In the genomic region with DNA sequence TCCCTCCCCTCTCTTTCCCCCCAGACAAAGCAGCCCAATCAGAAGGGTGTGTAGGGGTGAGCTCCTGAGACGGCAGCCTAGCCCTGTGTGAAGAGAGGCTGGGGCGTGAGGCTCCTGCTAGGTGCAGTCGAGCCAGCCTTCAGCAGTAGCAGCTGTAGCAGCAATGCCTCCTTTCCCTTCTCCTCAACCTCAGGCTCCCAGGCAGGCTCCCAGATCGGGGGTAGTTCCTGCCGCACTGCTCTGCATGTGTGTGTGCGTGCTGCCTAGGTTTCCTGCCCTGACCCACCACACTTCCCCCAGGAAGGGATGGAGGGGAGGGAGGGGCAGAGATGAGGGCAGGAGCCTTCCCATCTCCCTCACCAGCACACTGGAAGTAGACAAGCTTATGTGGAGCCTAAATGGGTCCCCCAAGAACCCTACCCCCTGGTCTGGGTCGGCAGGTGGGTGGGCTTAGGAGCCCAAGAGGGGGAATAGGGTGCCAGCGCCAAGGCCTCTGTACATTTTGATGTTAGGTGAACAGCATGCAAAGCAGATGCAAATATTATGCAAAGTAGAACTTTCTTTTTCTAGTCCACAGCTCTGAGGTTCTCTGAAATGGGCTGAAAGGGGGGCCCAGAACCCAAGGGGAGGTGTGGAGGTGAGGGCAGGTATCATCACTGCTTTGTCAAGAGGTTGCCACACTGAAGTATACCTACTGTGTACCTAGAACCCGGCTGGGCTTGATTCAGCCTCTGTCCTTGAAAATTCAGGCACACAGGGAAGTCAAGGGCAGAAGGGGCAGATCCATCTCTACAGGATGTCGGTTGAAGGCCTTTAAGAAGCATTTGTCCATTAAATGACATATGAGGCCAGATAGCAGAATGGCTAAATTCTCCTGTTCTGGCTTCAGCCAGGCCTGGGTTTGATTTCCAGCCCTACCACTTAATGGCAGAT, we compare ENCODE assay signal across 23 cellular contexts. TPM values are rescaled to one million over a fixed set of nuclear protein-coding genes. Genes with fewer than 3 reads are reported as not detected.
A peak's percentile ranks its signal among the peaks of the same experiment; 100 is the strongest.
DNase-seq lines count a peak whose midpoint lies in the region; ATAC-seq, FAIRE-seq and TF ChIP-seq lines count a peak whose summit lies in the region.
"Had no signal": no experiment of that assay in that cellular context is flagged by ENCODE, and none has a peak within 500 bp of the region (broad histone marks: within the 10 kb centered on the region; RNA-seq: fewer than 3 reads in every experiment).

No MANE protein-coding gene starts in this region.

- H3K9me3 ChIP-seq in A673 (ENCODE audit: low read depth, low read length, poor library complexity, severe bottlenecking) (no peaks in the 10 kb centered on the region), K562 (replicated peaks; ENCODE audit: control insufficient read depth, insufficient read depth, low read depth, low read length) (no peaks in the 10 kb centered on the region), thyroid gland (no peaks in the 10 kb centered on the region)
- H3K9me3 ChIP-seq: prostate gland, tibial nerve had no signal

- H3K4me1 Mint-ChIP-seq in GM23338 (peaks cover 54% of the 10 kb centered on the region), nephron progenitor cell (peaks cover 73% of the 10 kb centered on the region)

- H3K79me2 ChIP-seq in GM23338 (replicated peaks; ENCODE audit: insufficient read depth) = no peaks in the 10 kb centered on the region
- H3K79me2 ChIP-seq in K562 (ENCODE audit: control insufficient read depth, insufficient read depth, low read length) = no peaks in the 10 kb centered on the region

- H3K4me3 Mint-ChIP-seq in GM23338 (no peak overlapping the region), nephron progenitor cell (no peak overlapping the region)
- H3K4me3 Mint-ChIP-seq: CD4-positive, alpha-beta T cell; central memory CD8-positive, alpha-beta T cell had no signal

- H2AFZ ChIP-seq in GM23338 (0 out of 2 replicates have a peak overlapping the region, but pooled peaks have one; percentile 43), K562 (ENCODE audit: low read depth, low read length) (0 out of 2 replicates have a peak overlapping the region, but pooled peaks have one; percentile 23)

- H3K9me3 Mint-ChIP-seq in GM23338 = peaks cover 3% of the 10 kb centered on the region; the same call in 1 of the 3 replicates
- H3K9me3 Mint-ChIP-seq in nephron progenitor cell = no peaks in the 10 kb centered on the region
- H3K9me3 Mint-ChIP-seq: CD4-positive, alpha-beta T cell; central memory CD8-positive, alpha-beta T cell had no signal

- H3K27ac Mint-ChIP-seq in GM23338 (no peak overlapping the region), nephron progenitor cell (peak overlapping the region; percentile 61)
- H3K27ac Mint-ChIP-seq: CD4-positive, alpha-beta T cell had no signal

- no peak for TF ChIP-seq POLR2A in K562 (conservative IDR thresholded peaks at IDR 0.05)
- TF ChIP-seq POLR2A in thyroid gland (IDR thresholded peaks at IDR 0.05) = no peak

- POLR2A ChIA-PET in A673 (lab: Charles Lee; ENCODE audit: low non-redundant PET) = no interaction called here
- POLR2A ChIA-PET in K562 (lab: Yijun Ruan, JAX) = interaction anchor here (0.8 kb wide), 1 partner anchor 40 kb away, joined by 3 read pairs; no protein-coding TSS in a partner anchor

- peaks cover 38% of the 10 kb centered on the region for H3K4me1 ChIP-seq in A673 (ENCODE audit: insufficient read depth, low read length, poor library complexity, severe bottlenecking)
- H3K4me1 ChIP-seq in GM23338 (ENCODE audit: insufficient read depth) = peaks cover 43% of the 10 kb centered on the region
- peaks cover 40 to 50% of the 10 kb centered on the region in 2 experiments for H3K4me1 ChIP-seq in K562 (replicated peaks in 1 of 2; ENCODE audit: control insufficient read depth in 2 of 2, insufficient read depth in 2 of 2, low read length in 2 of 2)
- peaks cover 16 to 40% of the 10 kb centered on the region in 2 donors for H3K4me1 ChIP-seq in thyroid gland
- H3K4me1 ChIP-seq: prostate gland had no signal

- peaks cover 39% of the 10 kb centered on the region for H3F3A ChIP-seq in GM23338 (replicated peaks; ENCODE audit: low read depth)

- WGBS in K562 (ENCODE audit: insufficient coverage, low coverage, missing lambda C conversion rate) = 39% methylated on average over 9 of the region's 10 CpGs
- WGBS in thyroid gland, 2 donors = 78 to 85% methylated on average over 9 to 10 of the region's 10 CpGs

- no peak for TF ChIP-seq EP300 in K562 (IDR thresholded peaks at IDR 0.05; ENCODE audit: low read length)

- H3K9me1 ChIP-seq in K562 (ENCODE audit: control insufficient read depth, insufficient read depth, low read length) = no peaks in the 10 kb centered on the region

- ATAC-seq in GM23338 (no peak), K562 (no peak)
- ATAC-seq: left ventricle myocardium superior, PC-3 had no signal

- H3K36me3 ChIP-seq in A673 (ENCODE audit: insufficient read depth, low read length, poor library complexity, severe bottlenecking) (no peaks in the 10 kb centered on the region), GM23338 (ENCODE audit: insufficient read depth) (no peaks in the 10 kb centered on the region), K562 (ENCODE audit: control insufficient read depth, insufficient read depth, low read length) (no peaks in the 10 kb centered on the region), thyroid gland (no peaks in the 10 kb centered on the region)
- H3K36me3 ChIP-seq: prostate gland, SJSA1, tibial nerve had no signal

- peak overlapping the region; percentile 39 for H3K27ac ChIP-seq in A673 (ENCODE audit: low read depth, low read length, poor library complexity, severe bottlenecking)
- no peak overlapping the region for H3K27ac ChIP-seq in GM23338 (ENCODE audit: low read depth)
- no peak overlapping the region for H3K27ac ChIP-seq in K562 (ENCODE audit: extremely low read depth, low read depth, low read length)
- no peak overlapping the region for H3K27ac ChIP-seq in thyroid gland
- H3K27ac ChIP-seq: prostate gland, SJSA1, tibial nerve had no signal

- no peak for FAIRE-seq in K562 (lab: Jason Lieb, UNC)
- FAIRE-seq: A204.1 had no signal

- intact Hi-C loops in A673 (cut with micrococcal nuclease; ENCODE audit: unreplicated experiment) (no loop called here), K562 (cut with micrococcal nuclease) (no loop called here), thyroid gland (cut with DNase I) (no loop called here)

- H3K4me3 ChIP-seq in A673 (ENCODE audit: low read depth, low read length, poor library complexity, severe bottlenecking) = no peak overlapping the region
- H3K4me3 ChIP-seq in GM23338 = no peak overlapping the region
- no peak overlapping the region for H3K4me3 ChIP-seq in K562
- H3K4me3 ChIP-seq in thyroid gland (replicated peaks in 1 of 3) = no peak overlapping the region
- H3K4me3 ChIP-seq: prostate gland, SJSA1, smooth muscle cell, tibial nerve had no signal

- H3K9ac ChIP-seq in K562 (ENCODE audit: insufficient read depth in 1 of 2, low read depth in 2 of 2, low read length in 2 of 2) = peak overlapping the region in 1 of 2 experiments; percentile 68; a peak in 1 of 4 replicates

- in situ Hi-C loops in K562 (cut with MboI) = no loop called here

- DNase-seq in A673 (ENCODE audit: low spot score) = no peak
- peak; percentile 29 for DNase-seq in GM23338 (ENCODE audit: low spot score)
- no peak for DNase-seq in K562 (ENCODE audit: extremely low read depth in 1 of 4, low spot score in 3 of 4)
- DNase-seq in nephron progenitor cell = no peak
- no peak for DNase-seq in NCI-H524 (lab: John Stamatoyannopoulos, UW)
- DNase-seq in pons (ENCODE audit: low spot score) = no peak
- DNase-seq in thyroid gland = no peak
- no peak for DNase-seq in NCI-H1417 (lab: John Stamatoyannopoulos, UW)
- DNase-seq: activated CD4-positive, CD25-positive, alpha-beta regulatory T cell treated with anti-CD3 and anti-CD28 coated beads, Interleukin-2, amount 50 U/mL, for 72 hours; amniotic stem cell; CD4-positive, alpha-beta T cell; IMR-90; left ventricle myocardium superior; NCI-H1092 treated with DMSO at 0.1 percent for 48 hours; NCI-H748 treated with DMSO at 0.1 percent for 48 hours; PC-3; T-helper 9 cell had no signal

- CTCF ChIA-PET in A673 (lab: Charles Lee) = no interaction called here
- CTCF ChIA-PET in K562 (lab: Yijun Ruan, JAX; ENCODE audit: low intra/inter-chr PET ratio) = interaction anchor here (0.6 to 0.7 kb wide), 2 partner anchors 57 to 95 kb away, joined by 3 read pairs; no protein-coding TSS in a partner anchor

- BruUV-seq in A673 (replicated peaks; lab: Mats Ljungman, UMichigan) = no TSS peak
- no TSS peak for BruUV-seq in K562 (replicated peaks; lab: Mats Ljungman, UMichigan)

- H3K27me3 ChIP-seq in A673 (replicated peaks; ENCODE audit: insufficient read depth, low read depth, low read length, poor library complexity) (no peaks in the 10 kb centered on the region), GM23338 (ENCODE audit: insufficient read depth) (peaks cover 3% of the 10 kb centered on the region; the same call in 1 of the 2 replicates), K562 (ENCODE audit: control insufficient read depth in 2 of 2, insufficient read depth in 2 of 2, low read length in 2 of 2) (no peaks in the 10 kb centered on the region), thyroid gland (no peaks in the 10 kb centered on the region)
- H3K27me3 ChIP-seq: SJSA1 had no signal

- H3K27me3 Mint-ChIP-seq in GM23338 (ENCODE audit: insufficient read depth, low read depth, poor library complexity) = peaks cover 50% of the 10 kb centered on the region
- peaks cover 7% of the 10 kb centered on the region for H3K27me3 Mint-ChIP-seq in nephron progenitor cell (ENCODE audit: low read depth, poor library complexity)

- H3K36me3 Mint-ChIP-seq in GM23338 (ENCODE audit: low read depth) (no peaks in the 10 kb centered on the region; the same call in 2 of the 3 replicates), nephron progenitor cell (ENCODE audit: low read depth) (no peaks in the 10 kb centered on the region)

- H3K9me2 ChIP-seq in GM23338 (ENCODE audit: insufficient read depth) = no peaks in the 10 kb centered on the region; the same call in 1 of the 2 replicates

- no peak for TF ChIP-seq RAD21 in K562 (CRISPR knock-in tag; conservative IDR thresholded peaks at IDR 0.05 in 1 of 2, IDR thresholded peaks at IDR 0.05 in 1 of 2)

- H3K4me2 ChIP-seq in GM23338 (peak overlapping the region; percentile 43; the same call in 1 of the 2 replicates), K562 (ENCODE audit: insufficient read depth, low read length) (no peak overlapping the region)
- H3K4me2 ChIP-seq: smooth muscle cell had no signal

- TF ChIP-seq CTCF in A673 (conservative IDR thresholded peaks at IDR 0.05; ENCODE audit: low read depth, low read length) (no peak), GM23338 (conservative IDR thresholded peaks at IDR 0.05; ENCODE audit: low read depth in 2 of 2) (no peak), K562 (IDR thresholded peaks at IDR 0.05 in 2 of 3, conservative IDR thresholded peaks at IDR 0.05 in 1 of 3; ENCODE audit: insufficient read depth in 2 of 3, low read depth in 1 of 3, low read length in 3 of 3) (no peak), nephron progenitor cell (IDR thresholded peaks at IDR 0.05) (no peak), thyroid gland (IDR thresholded peaks at IDR 0.05) (no peak)

- no peaks in the 10 kb centered on the region for H4K20me1 ChIP-seq in GM23338 (replicated peaks; ENCODE audit: insufficient read depth)
- H4K20me1 ChIP-seq in K562 (replicated peaks; ENCODE audit: control insufficient read depth, insufficient read depth, low read length) = no peaks in the 10 kb centered on the region

RNA-seq across cellular contexts. Expression of a gene that starts 57.8 kb away (rescaled TPM):
- total RNA-seq in A673 (2021) = 56.4 and 57.2 TPM in 2 replicates
- total RNA-seq in GM23338 (2014; rRNA removed; shearing (Covaris generic)) = 97.9 and 111 TPM in 2 replicates
- 63.3 and 65.0 TPM in 2 replicates for polyA plus RNA-seq in GM23338 (2016; fragmentation: Nextera tagmentation; extraction: Ambion mirVana)
- total RNA-seq in K562 (2011; cell fraction: chromatin; rRNA removed; ENCODE audit: low replicate concordance) = 44.6 and 81.0 TPM in 2 replicates
- 52.9 TPM in 2 replicates for total RNA-seq in K562 (2011; cell fraction: nucleolus; rRNA removed)
- 37.8 and 55.7 TPM in 2 replicates for total RNA-seq in K562 (2011; cell fraction: nucleoplasm; rRNA removed)
- 121 and 123 TPM in 2 replicates for total RNA-seq in K562 (2014; rRNA removed)
- 24.1 and 25.8 TPM in 2 replicates for total RNA-seq in K562 (2014; rRNA removed; fragmentation: Illumina TruSeq; extraction: Trizol)
- 40.6 and 45.1 TPM in 2 replicates for total RNA-seq in K562 (2015; rRNA removed; fragmentation: Illumina TruSeq; extraction: Trizol)
- total RNA-seq in K562 (2021) = 79.3 and 87.8 TPM in 2 replicates
- 44.8 and 51.8 TPM in 2 replicates for polyA plus RNA-seq in K562 (2011; rRNA removed)
- 47.3 and 134 TPM in 2 replicates for polyA plus RNA-seq in K562 (2011; cell fraction: cytosol; rRNA removed)
- polyA plus RNA-seq in K562 (2011; cell fraction: nucleus; rRNA removed) = 34.3 and 47.7 TPM in 2 replicates
- polyA plus RNA-seq in K562 (2012) = 63.1 and 65.7 TPM in 2 replicates
- polyA plus RNA-seq in K562 (2014; fragmentation: Illumina TruSeq; extraction: Trizol) = 45.8 and 61.2 TPM in 2 replicates
- 1 to 10 TPM; 1.9 to 4.6 TPM for polyA plus RNA-seq in K562 (2014; fragmentation: Nextera tagmentation; extraction: Ambion mirVana)
- 63.8 and 67.0 TPM in 2 replicates for polyA plus RNA-seq in K562 (2014; rRNA removed)
- polyA minus RNA-seq in K562 (2011; rRNA and poly(A)+ RNA removed) = 27.1 and 39.4 TPM in 2 replicates
- polyA minus RNA-seq in K562 (2011; cell fraction: cytosol; rRNA and poly(A)+ RNA removed) = 47.5 and 54.4 TPM in 2 replicates
- 29.4 and 36.8 TPM in 2 replicates for polyA minus RNA-seq in K562 (2011; cell fraction: nucleus; rRNA and poly(A)+ RNA removed)
- total RNA-seq in thyroid gland = 10 to 100 TPM; 52.3 to 81.8 (median 62.6) TPM
